Comparison of ENCODE assay signal across 1 cellular context in genomic region chr1:11838349-11839272, GRCh38.
TF ChIP-seq lines count a peak whose summit lies in the region.

No MANE protein-coding gene starts in this region.

TF ChIP-seq in HepG2, 621 proteins besides CTCF, POLR2A, EP300 and RAD21 (continued from another document and continues in another):
- TF ChIP-seq TOPORS (CRISPR knock-in tag; IDR thresholded peaks at IDR 0.05) (no peak), ZNF557 (CRISPR knock-in tag; IDR thresholded peaks at IDR 0.05) (no peak), MEIS2 (CRISPR knock-in tag; IDR thresholded peaks at IDR 0.05) (no peak), THYN1 (CRISPR knock-in tag; IDR thresholded peaks at IDR 0.05; ENCODE audit: borderline replicate concordance, low read depth) (no peak), SRSF1 (optimal IDR thresholded peaks at IDR 0.05; ENCODE audit: low read depth, low read length) (no peak), ZNF333 (CRISPR knock-in tag; IDR thresholded peaks at IDR 0.05; ENCODE audit: borderline replicate concordance) (no peak), SALL1 (CRISPR knock-in tag; IDR thresholded peaks at IDR 0.05) (peak; percentile 50; the same call in 1 of the 2 replicates), SOX6 (IDR thresholded peaks at IDR 0.05) (no peak), SOX6 (CRISPR knock-in tag; IDR thresholded peaks at IDR 0.05) (no peak), GPN1 (CRISPR knock-in tag; IDR thresholded peaks at IDR 0.05; ENCODE audit: borderline replicate concordance) (no peak), KLF9 (CRISPR knock-in tag; IDR thresholded peaks at IDR 0.05; ENCODE audit: low read depth) (no peak), KDM2A (CRISPR knock-in tag; IDR thresholded peaks at IDR 0.05; ENCODE audit: borderline replicate concordance, low read depth) (peak; percentile 76; the same call in 1 of the 2 replicates), HDAC6 (IDR thresholded peaks at IDR 0.05; ENCODE audit: low read depth, low read length) (no peak), CBX1 (IDR thresholded peaks at IDR 0.05; ENCODE audit: low read depth) (no peak), ZBTB42 (CRISPR knock-in tag; IDR thresholded peaks at IDR 0.05) (no peak), BHLHE40 (IDR thresholded peaks at IDR 0.05; ENCODE audit: low read length) (no peak), ADNP (CRISPR knock-in tag; IDR thresholded peaks at IDR 0.05) (no peak), HIVEP1 (CRISPR knock-in tag; IDR thresholded peaks at IDR 0.05) (no peak), MED1 (CRISPR knock-in tag; IDR thresholded peaks at IDR 0.05) (peak; percentile 33; the same call in 1 of the 2 replicates), TFDP2 (CRISPR knock-in tag; IDR thresholded peaks at IDR 0.05) (no peak), JUNB (CRISPR knock-in tag; IDR thresholded peaks at IDR 0.05; ENCODE audit: borderline replicate concordance) (no peak), ZFP82 (CRISPR knock-in tag; IDR thresholded peaks at IDR 0.05; ENCODE audit: borderline replicate concordance) (no peak), ZNF629 (CRISPR knock-in tag; conservative IDR thresholded peaks at IDR 0.05) (no peak), KDM1A (CRISPR knock-in tag; IDR thresholded peaks at IDR 0.05) (no peak), TAF15 (IDR thresholded peaks at IDR 0.05; ENCODE audit: low read depth, low read length, poor library complexity, severe bottlenecking) (no peak), ZNF205 (CRISPR knock-in tag; IDR thresholded peaks at IDR 0.05) (peak; percentile 30; the same call in 1 of the 2 replicates), ZSCAN22 (CRISPR knock-in tag; IDR thresholded peaks at IDR 0.05) (no peak), MZF1 (CRISPR knock-in tag; IDR thresholded peaks at IDR 0.05; ENCODE audit: borderline replicate concordance) (no peak), ZNF574 (CRISPR knock-in tag; IDR thresholded peaks at IDR 0.05) (no peak), MATR3 (CRISPR knock-in tag; IDR thresholded peaks at IDR 0.05) (no peak), RBFOX2 (IDR thresholded peaks at IDR 0.05; ENCODE audit: low read depth, low read length) (0 out of 2 replicates have a peak, but pooled peaks have one; percentile 25), MIER3 (CRISPR knock-in tag; IDR thresholded peaks at IDR 0.05; ENCODE audit: borderline replicate concordance) (no peak), PPARG (CRISPR knock-in tag; conservative IDR thresholded peaks at IDR 0.05) (no peak), ZNF329 (CRISPR knock-in tag; IDR thresholded peaks at IDR 0.05; ENCODE audit: low read depth) (no peak), ZBTB37 (CRISPR knock-in tag; IDR thresholded peaks at IDR 0.05) (no peak), NFAT5 (CRISPR knock-in tag; IDR thresholded peaks at IDR 0.05) (no peak), PITX1 (CRISPR knock-in tag; IDR thresholded peaks at IDR 0.05) (no peak), PRMT3 (CRISPR knock-in tag; IDR thresholded peaks at IDR 0.05; ENCODE audit: borderline replicate concordance, low read depth) (no peak), ZNF33A (CRISPR knock-in tag; IDR thresholded peaks at IDR 0.05; ENCODE audit: borderline replicate concordance) (no peak), ZNF792 (CRISPR knock-in tag; IDR thresholded peaks at IDR 0.05) (no peak), RARA (CRISPR knock-in tag; IDR thresholded peaks at IDR 0.05) (0 out of 2 replicates have a peak, but pooled peaks have one; percentile 9), ZFP90 (CRISPR knock-in tag; IDR thresholded peaks at IDR 0.05; ENCODE audit: borderline replicate concordance) (no peak), AGO2 (optimal IDR thresholded peaks at IDR 0.05; ENCODE audit: low read depth, low read length) (peak; percentile 68), CEBPG (CRISPR knock-in tag; IDR thresholded peaks at IDR 0.05) (peak; percentile 28; the same call in 1 of the 2 replicates), CBFB (CRISPR knock-in tag; IDR thresholded peaks at IDR 0.05) (peak; percentile 48; the same call in 1 of the 2 replicates), SP4 (CRISPR knock-in tag; IDR thresholded peaks at IDR 0.05) (no peak), MXD4 (CRISPR knock-in tag; IDR thresholded peaks at IDR 0.05) (0 out of 2 replicates have a peak, but pooled peaks have one; percentile 27), ZNF562 (CRISPR knock-in tag; IDR thresholded peaks at IDR 0.05; ENCODE audit: borderline replicate concordance) (no peak), TEAD2 (CRISPR knock-in tag; IDR thresholded peaks at IDR 0.05) (no peak), U2AF1 (optimal IDR thresholded peaks at IDR 0.05; ENCODE audit: low read depth, low read length) (no peak), SALL2 (CRISPR knock-in tag; IDR thresholded peaks at IDR 0.05) (no peak), ZNF841 (CRISPR knock-in tag; IDR thresholded peaks at IDR 0.05; ENCODE audit: borderline replicate concordance) (no peak), EZH2 (conservative IDR thresholded peaks at IDR 0.05; ENCODE audit: low read depth, low read length) (no peak), ZNF556 (CRISPR knock-in tag; IDR thresholded peaks at IDR 0.05; ENCODE audit: borderline replicate concordance) (peak; percentile 24; the same call in 1 of the 2 replicates), ZNF3 (CRISPR knock-in tag; IDR thresholded peaks at IDR 0.05) (no peak)
- TF ChIP-seq, protein P1, sequence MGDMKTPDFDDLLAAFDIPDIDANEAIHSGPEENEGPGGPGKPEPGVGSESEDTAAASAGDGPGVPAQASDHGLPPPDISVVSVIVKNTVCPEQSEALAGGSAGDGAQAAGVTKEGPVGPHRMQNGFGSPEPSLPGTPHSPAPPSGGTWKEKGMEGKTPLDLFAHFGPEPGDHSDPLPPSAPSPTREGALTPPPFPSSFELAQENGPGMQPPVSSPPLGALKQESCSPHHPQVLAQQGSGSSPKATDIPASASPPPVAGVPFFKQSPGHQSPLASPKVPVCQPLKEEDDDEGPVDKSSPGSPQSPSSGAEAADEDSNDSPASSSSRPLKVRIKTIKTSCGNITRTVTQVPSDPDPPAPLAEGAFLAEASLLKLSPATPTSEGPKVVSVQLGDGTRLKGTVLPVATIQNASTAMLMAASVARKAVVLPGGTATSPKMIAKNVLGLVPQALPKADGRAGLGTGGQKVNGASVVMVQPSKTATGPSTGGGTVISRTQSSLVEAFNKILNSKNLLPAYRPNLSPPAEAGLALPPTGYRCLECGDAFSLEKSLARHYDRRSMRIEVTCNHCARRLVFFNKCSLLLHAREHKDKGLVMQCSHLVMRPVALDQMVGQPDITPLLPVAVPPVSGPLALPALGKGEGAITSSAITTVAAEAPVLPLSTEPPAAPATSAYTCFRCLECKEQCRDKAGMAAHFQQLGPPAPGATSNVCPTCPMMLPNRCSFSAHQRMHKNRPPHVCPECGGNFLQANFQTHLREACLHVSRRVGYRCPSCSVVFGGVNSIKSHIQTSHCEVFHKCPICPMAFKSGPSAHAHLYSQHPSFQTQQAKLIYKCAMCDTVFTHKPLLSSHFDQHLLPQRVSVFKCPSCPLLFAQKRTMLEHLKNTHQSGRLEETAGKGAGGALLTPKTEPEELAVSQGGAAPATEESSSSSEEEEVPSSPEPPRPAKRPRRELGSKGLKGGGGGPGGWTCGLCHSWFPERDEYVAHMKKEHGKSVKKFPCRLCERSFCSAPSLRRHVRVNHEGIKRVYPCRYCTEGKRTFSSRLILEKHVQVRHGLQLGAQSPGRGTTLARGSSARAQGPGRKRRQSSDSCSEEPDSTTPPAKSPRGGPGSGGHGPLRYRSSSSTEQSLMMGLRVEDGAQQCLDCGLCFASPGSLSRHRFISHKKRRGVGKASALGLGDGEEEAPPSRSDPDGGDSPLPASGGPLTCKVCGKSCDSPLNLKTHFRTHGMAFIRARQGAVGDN (CRISPR knock-in tag; IDR thresholded peaks at IDR 0.05): peak; percentile 78
- TF ChIP-seq, protein P2, sequence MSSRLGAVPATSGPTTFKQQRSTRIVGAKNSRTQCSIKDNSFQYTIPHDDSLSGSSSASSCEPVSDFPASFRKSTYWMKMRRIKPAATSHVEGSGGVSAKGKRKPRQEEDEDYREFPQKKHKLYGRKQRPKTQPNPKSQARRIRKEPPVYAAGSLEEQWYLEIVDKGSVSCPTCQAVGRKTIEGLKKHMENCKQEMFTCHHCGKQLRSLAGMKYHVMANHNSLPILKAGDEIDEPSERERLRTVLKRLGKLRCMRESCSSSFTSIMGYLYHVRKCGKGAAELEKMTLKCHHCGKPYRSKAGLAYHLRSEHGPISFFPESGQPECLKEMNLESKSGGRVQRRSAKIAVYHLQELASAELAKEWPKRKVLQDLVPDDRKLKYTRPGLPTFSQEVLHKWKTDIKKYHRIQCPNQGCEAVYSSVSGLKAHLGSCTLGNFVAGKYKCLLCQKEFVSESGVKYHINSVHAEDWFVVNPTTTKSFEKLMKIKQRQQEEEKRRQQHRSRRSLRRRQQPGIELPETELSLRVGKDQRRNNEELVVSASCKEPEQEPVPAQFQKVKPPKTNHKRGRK (CRISPR knock-in tag; IDR thresholded peaks at IDR 0.05): no peak
- TF ChIP-seq, protein P3, sequence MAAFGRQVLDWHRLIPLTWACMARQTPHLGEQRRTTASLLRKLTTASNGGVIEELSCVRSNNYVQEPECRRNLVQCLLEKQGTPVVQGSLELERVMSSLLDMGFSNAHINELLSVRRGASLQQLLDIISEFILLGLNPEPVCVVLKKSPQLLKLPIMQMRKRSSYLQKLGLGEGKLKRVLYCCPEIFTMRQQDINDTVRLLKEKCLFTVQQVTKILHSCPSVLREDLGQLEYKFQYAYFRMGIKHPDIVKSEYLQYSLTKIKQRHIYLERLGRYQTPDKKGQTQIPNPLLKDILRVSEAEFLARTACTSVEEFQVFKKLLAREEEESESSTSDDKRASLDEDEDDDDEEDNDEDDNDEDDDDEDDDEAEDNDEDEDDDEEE (CRISPR knock-in tag; IDR thresholded peaks at IDR 0.05): no peak
